In genomic region chr7:118944271-118944670, GRCh38 we compare ENCODE assay signal across 35 cellular contexts.
"Had no signal": no experiment of that assay in that cellular context is flagged by ENCODE, and none has a peak within 500 bp of the region (broad histone marks: within the 10 kb centered on the region; RNA-seq: fewer than 3 reads in every experiment).

No MANE protein-coding gene starts in this region.

- DNase-seq: Karpas-422, Kasumi-1, MG63, MM.1S, MV-4-11, NCI-H1048, NCI-H1092, NCI-H1092 treated with DMSO at 0.1 percent for 48 hours, NCI-H1105, NCI-H1105 treated with DMSO at 0.1 percent for 48 hours, NCI-H1417, NCI-H1417 treated with DMSO at 0.1 percent for 48 hours, NCI-H1436, NCI-H1436 treated with DMSO at 0.1 percent for 48 hours, NCI-H146, NCI-H1694, NCI-H1694 treated with DMSO at 0.1 percent for 48 hours, NCI-H187, NCI-H187 treated with DMSO at 0.1 percent for 48 hours, NCI-H1930, NCI-H2029, NCI-H2029 treated with DMSO at 0.1 percent for 48 hours, NCI-H2081, NCI-H2081 treated with DMSO at 0.1 percent for 48 hours, NCI-H2107, NCI-H2171, NCI-H2171 treated with DMSO at 0.1 percent for 48 hours, NCI-H2227 treated with DMSO at 0.1 percent for 48 hours, NCI-H226, NCI-H345, NCI-H446, NCI-H446 treated with DMSO at 0.1 percent for 48 hours, NCI-H510A, NCI-H510A treated with DMSO at 0.1 percent for 48 hours, NCI-H524 had no signal

- H3K4me3 ChIP-seq: MG63 had no signal

- H3K9me3 ChIP-seq: MG63 had no signal

- H3K27me3 ChIP-seq: MG63 had no signal

- H3K36me3 ChIP-seq: MG63 had no signal
